ENCODE assay signal across 16 cellular contexts in genomic region chr6:33863723-33864440, GRCh38.
A peak's percentile ranks its signal among the peaks of the same experiment; 100 is the strongest.
DNase-seq lines count a peak whose midpoint lies in the region; ATAC-seq, FAIRE-seq and TF ChIP-seq lines count a peak whose summit lies in the region.
"Had no signal": no experiment of that assay in that cellular context is flagged by ENCODE, and none has a peak within 500 bp of the region (broad histone marks: within the 10 kb centered on the region; RNA-seq: fewer than 3 reads in every experiment).

No MANE protein-coding gene starts in this region.

- no peak overlapping the region for H2BK120ac ChIP-seq in H1 (replicated peaks; ENCODE audit: low read depth, low read length)

- H3K9me3 ChIP-seq in H1 (ENCODE audit: insufficient read depth in 2 of 2, low read depth in 1 of 2, low read length in 1 of 2) (no peaks in the 10 kb centered on the region), gastrocnemius medialis (no peaks in the 10 kb centered on the region)
- H3K9me3 ChIP-seq: HAP-1 had no signal

- TF ChIP-seq RAD21 in H1 (IDR thresholded peaks at IDR 0.05 in 1 of 2, conservative IDR thresholded peaks at IDR 0.05 in 1 of 2; ENCODE audit: low read depth in 2 of 2, low read length in 2 of 2): no peak

- POLR2A ChIA-PET in H1 (lab: Charles Lee; ENCODE audit: partially characterized antibody) (interaction anchor here (0.9 kb wide), 1 partner anchor 18 kb away, joined by 3 read pairs; no protein-coding TSS in a partner anchor), GM10248 (lab: Yijun Ruan, JAX) (no interaction called here)

- ATAC-seq in gastrocnemius medialis: no peak

- H3K27me3 ChIP-seq in H1 (replicated peaks in 1 of 4; ENCODE audit: control insufficient read depth in 3 of 4, extremely low read depth in 1 of 4, insufficient read depth in 3 of 4, low read length in 3 of 4) (0 out of 7 replicates have a peak, but pooled peaks cover 0 to 1% (median 0%) of the 10 kb centered on the region in 4 experiments), gastrocnemius medialis (no peaks in the 10 kb centered on the region)

- H2BK20ac ChIP-seq in H1 (ENCODE audit: low read length): peak overlapping the region; percentile 26; the same call in 1 of the 2 replicates

- H4K91ac ChIP-seq in H1 (replicated peaks; ENCODE audit: insufficient read length, low read length): no peak overlapping the region

- no peak overlapping the region for H4K5ac ChIP-seq in H1 (ENCODE audit: insufficient read length, low read depth, low read length)

- CTCF ChIA-PET in H1 (lab: Charles Lee; ENCODE audit: partially characterized antibody): interaction anchor here (0.7 kb wide), 1 partner anchor 10 kb away, joined by 3 read pairs; no protein-coding TSS in a partner anchor
- CTCF ChIA-PET in GM10248 (lab: Yijun Ruan, JAX): interaction anchor here (1.1 kb wide), 1 partner anchor 9 kb away, joined by 3 read pairs; no protein-coding TSS in a partner anchor

- no peaks in the 10 kb centered on the region for H4K20me1 ChIP-seq in H1 (replicated peaks in 1 of 2; ENCODE audit: control insufficient read depth in 1 of 2, insufficient read depth in 2 of 2, low read length in 2 of 2)

- H3K27ac ChIP-seq in H1 (ENCODE audit: low read depth, low read length): no peak overlapping the region
- H3K27ac ChIP-seq in gastrocnemius medialis: no peak overlapping the region
- H3K27ac ChIP-seq: 22Rv1, BLaER1 had no signal

- H3K14ac ChIP-seq in H1 (ENCODE audit: insufficient read length): no peak overlapping the region

- no peaks in the 10 kb centered on the region for H3K79me1 ChIP-seq in H1 (ENCODE audit: low read depth, low read length)

- H3K36me3 ChIP-seq in H1 (ENCODE audit: control insufficient read depth in 2 of 4, insufficient read depth in 4 of 4, low read length in 3 of 4) (no peaks in the 10 kb centered on the region), gastrocnemius medialis (no peaks in the 10 kb centered on the region)
- H3K36me3 ChIP-seq: BLaER1, HAP-1 had no signal

- 0 out of 7 replicates have a peak, but pooled peaks cover 0 to under 1% (median 0%) of the 10 kb centered on the region in 4 experiments for H3K4me1 ChIP-seq in H1 (replicated peaks in 1 of 4; ENCODE audit: control insufficient read depth in 3 of 4, insufficient read depth in 4 of 4, low read length in 3 of 4)
- no peaks in the 10 kb centered on the region for H3K4me1 ChIP-seq in gastrocnemius medialis
- H3K4me1 ChIP-seq: HAP-1 had no signal

- DNase-seq in NCI-H82 (lab: John Stamatoyannopoulos, UW): peak; percentile 53
- no peak for DNase-seq in NCI-H82 treated with DMSO at 0.1 percent for 48 hours (lab: John Stamatoyannopoulos, UW; ENCODE audit: unreplicated experiment)
- DNase-seq in stimulated activated CD4-positive, alpha-beta T cell treated with anti-CD3 and anti-CD28 coated beads, Interleukin-2, amount 100 ng/mL, for 4 hours (ENCODE audit: low read depth): peak; percentile 36
- DNase-seq in stimulated activated CD4-positive, alpha-beta T cell treated with anti-CD3 and anti-CD28 coated beads, Interleukin-2, amount 100 ng/mL, for 24 hours: no peak
- no peak for DNase-seq in H1 (ENCODE audit: low read depth in 1 of 2, low spot score in 2 of 2)
- DNase-seq in urothelium cell line (ENCODE audit: low spot score): no peak
- DNase-seq in gastrocnemius medialis: no peak
- DNase-seq in GM10248 (ENCODE audit: extremely low spot score): no peak
- DNase-seq: DMS153, EL, NCI-H1417, NCI-H1930, NCI-H510A treated with DMSO at 0.1 percent for 48 hours had no signal

- H3K56ac ChIP-seq in H1 (replicated peaks; ENCODE audit: insufficient read length, low read depth, low read length): no peak overlapping the region

- H2BK15ac ChIP-seq in H1 (ENCODE audit: low read length): peak overlapping the region; percentile 1; the same call in 1 of the 2 replicates

- no peaks in the 10 kb centered on the region for H3K79me2 ChIP-seq in H1 (ENCODE audit: control insufficient read depth in 1 of 2, insufficient read depth in 2 of 2, low read length in 2 of 2)

- intact Hi-C loops in gastrocnemius medialis (cut with DNase I; ENCODE audit: low total_unique reads): no loop called here

- no peak overlapping the region for H3K9ac ChIP-seq in H1 (replicated peaks in 1 of 4; ENCODE audit: extremely low read depth in 1 of 4, low read depth in 3 of 4, low read length in 3 of 4)
- H3K9ac ChIP-seq: BLaER1 had no signal

- in situ Hi-C loops in gastrocnemius medialis (cut with MboI; ENCODE audit: low sequenced_read_pairs in 4 of 4): no loop called here

- H3K4me3 ChIP-seq in H1 (ENCODE audit: extremely low read depth in 1 of 4, insufficient read depth in 2 of 4, low read depth in 3 of 4, low read length in 4 of 4): no peak overlapping the region
- no peak overlapping the region for H3K4me3 ChIP-seq in gastrocnemius medialis
- H3K4me3 ChIP-seq: BLaER1, HAP-1 had no signal

- no peak overlapping the region for H3K18ac ChIP-seq in H1 (ENCODE audit: extremely low read depth, low read length)

- H4K8ac ChIP-seq in H1 (ENCODE audit: extremely low read depth, insufficient read depth, low read length): no peak overlapping the region

- H3K23me2 ChIP-seq in H1 (ENCODE audit: low read depth, low read length): peaks cover 3% of the 10 kb centered on the region; the same call in 1 of the 2 replicates

- FAIRE-seq in H1 (lab: Jason Lieb, UNC): no peak
- peak; percentile 63 for FAIRE-seq in urothelium cell line (lab: Jason Lieb, UNC)

- 94% methylated on average over 6 of the region's 6 CpGs; no CpG with 5 or more reads in 1 of the 2 experiments for WGBS in H1 (ENCODE audit: extremely low coverage in 1 of 2, insufficient coverage in 1 of 2, insufficient read length in 1 of 2, insufficient replicate concordance in 2 of 2, low coverage in 1 of 2, low lambda C conversion rate in 2 of 2, missing lambda C conversion rate in 1 of 2), 2 experiments

- H2AFZ ChIP-seq in H1 (ENCODE audit: low read length): no peak overlapping the region

- no peak overlapping the region for H3K23ac ChIP-seq in H1 (ENCODE audit: insufficient read length)

- TF ChIP-seq CTCF in H1 (IDR thresholded peaks at IDR 0.05; ENCODE audit: control extremely low read depth in 1 of 3, insufficient read depth in 1 of 3, low read depth in 1 of 3, low read length in 3 of 3) (no peak), gastrocnemius medialis (IDR thresholded peaks at IDR 0.05 in 4 of 5, conservative IDR thresholded peaks at IDR 0.05 in 1 of 5) (no peak), GM10248 (IDR thresholded peaks at IDR 0.05; ENCODE audit: control extremely low read depth, extremely low read depth, low read depth, missing control alignments) (no peak)

- TF ChIP-seq EP300 in H1 (IDR thresholded peaks at IDR 0.05; ENCODE audit: borderline replicate concordance in 1 of 2, low read depth in 2 of 2, low read length in 2 of 2): no peak

- no peak overlapping the region for H2BK12ac ChIP-seq in H1 (ENCODE audit: low read depth, low read length)

- H2BK5ac ChIP-seq in H1 (ENCODE audit: low read depth, low read length): peak overlapping the region; percentile 28; the same call in 1 of the 2 replicates

- no peak overlapping the region for H2AK5ac ChIP-seq in H1 (ENCODE audit: low read depth, low read length)

- peak overlapping the region; percentile 5 for H3K4ac ChIP-seq in H1 (replicated peaks; ENCODE audit: insufficient read length, low read depth, low read length)

- no peak overlapping the region for H3K4me2 ChIP-seq in H1 (ENCODE audit: insufficient read depth in 1 of 2, low read depth in 2 of 2, low read length in 2 of 2)
- H3K4me2 ChIP-seq: BLaER1 had no signal

- no peak for TF ChIP-seq POLR2A in H1 (IDR thresholded peaks at IDR 0.05; ENCODE audit: control extremely low read depth in 1 of 2, low read depth in 2 of 2, low read length in 2 of 2)
- TF ChIP-seq POLR2A in gastrocnemius medialis (IDR thresholded peaks at IDR 0.05): no peak

TF ChIP-seq in H1, 55 proteins besides CTCF, POLR2A, EP300 and RAD21:
- no peak for TF ChIP-seq CHD1 (IDR thresholded peaks at IDR 0.05; ENCODE audit: low read depth, low read length)
- no peak for TF ChIP-seq GTF2F1 (IDR thresholded peaks at IDR 0.05; ENCODE audit: borderline replicate concordance, low read depth, low read length)
- no peak for TF ChIP-seq BACH1 (IDR thresholded peaks at IDR 0.05; ENCODE audit: low read length)
- TF ChIP-seq ZNF274 (IDR thresholded peaks at IDR 0.05; ENCODE audit: borderline replicate concordance, extremely low read depth, low read length): no peak
- TF ChIP-seq JUN (IDR thresholded peaks at IDR 0.05; ENCODE audit: low read depth, low read length): no peak
- TF ChIP-seq KDM4A (IDR thresholded peaks at IDR 0.05; ENCODE audit: low read depth, low read length, severe bottlenecking): no peak
- no peak for TF ChIP-seq EZH2 (IDR thresholded peaks at IDR 0.05; ENCODE audit: low read depth, low read length, severe bottlenecking)
- no peak for TF ChIP-seq CBX8 (IDR thresholded peaks at IDR 0.05; ENCODE audit: borderline replicate concordance, low read depth, low read length)
- no peak for TF ChIP-seq CREB1 (IDR thresholded peaks at IDR 0.05)
- TF ChIP-seq ASH2L (IDR thresholded peaks at IDR 0.05; ENCODE audit: low read length): no peak
- no peak for TF ChIP-seq TBP (IDR thresholded peaks at IDR 0.05; ENCODE audit: low read depth, low read length)
- no peak for TF ChIP-seq YY1 (IDR thresholded peaks at IDR 0.05; ENCODE audit: low read depth, low read length)
- TF ChIP-seq KDM5A (IDR thresholded peaks at IDR 0.05; ENCODE audit: low read length): no peak
- TF ChIP-seq SIN3A (conservative IDR thresholded peaks at IDR 0.05 in 1 of 2, IDR thresholded peaks at IDR 0.05 in 1 of 2; ENCODE audit: low read depth in 1 of 2, low read length in 2 of 2): no peak
- TF ChIP-seq BCL11A (IDR thresholded peaks at IDR 0.05; ENCODE audit: low read depth in 2 of 2, low read length in 2 of 2): no peak
- TF ChIP-seq TAF7 (optimal IDR thresholded peaks at IDR 0.05; ENCODE audit: borderline replicate concordance, low read depth, low read length): no peak
- TF ChIP-seq TAF1 (IDR thresholded peaks at IDR 0.05; ENCODE audit: low read depth, low read length): no peak
- no peak for TF ChIP-seq KDM1A (IDR thresholded peaks at IDR 0.05; ENCODE audit: borderline replicate concordance, low read length)

Comparison
In these comparisons a context has a peak if more than half of its experiments do, and no peak if none do; other contexts are left out.
1. DNase-seq: peak in NCI-H82 (single experiment) and stimulated activated CD4-positive, alpha-beta T cell treated with anti-CD3 and anti-CD28 coated beads, Interleukin-2, amount 100 ng/mL, for 4 hours (single experiment); none in NCI-H82 treated with DMSO at 0.1 percent for 48 hours (single experiment), stimulated activated CD4-positive, alpha-beta T cell treated with anti-CD3 and anti-CD28 coated beads, Interleukin-2, amount 100 ng/mL, for 24 hours (0 of 2), H1 (0 of 2), urothelium cell line (single experiment), gastrocnemius medialis (0 of 2) and GM10248 (single experiment).